24 cellular contexts compared by ENCODE assay signal in genomic region chr6:165559632-165560031, GRCh38.
"Had no signal": no experiment of that assay in that cellular context is flagged by ENCODE, and none has a peak within 500 bp of the region (broad histone marks: within the 10 kb centered on the region; RNA-seq: fewer than 3 reads in every experiment).

No MANE protein-coding gene starts in this region.

- H3K27me3 Mint-ChIP-seq: dendritic cell treated with granulocyte-macrophage colony-stimulating factor and Interleukin-4, amounts not matched to agents 40 ng/mL and 50 ng/mL, for 4 days; effector memory CD8-positive, alpha-beta T cell; naive B cell had no signal

- H3K79me2 ChIP-seq: hepatocyte had no signal

- H3K4me2 ChIP-seq: hepatocyte had no signal

- ATAC-seq: effector memory CD8-positive, alpha-beta T cell; foreskin keratinocyte; gastroesophageal sphincter; heart left ventricle; left colon; left lobe of liver; left ventricle myocardium superior; lower lobe of right lung; mucosa of descending colon had no signal

- H3K4me1 Mint-ChIP-seq: immature natural killer cell, mesothelial cell of epicardium, naive B cell had no signal

- H3K27me3 ChIP-seq: colonic mucosa, esophagus muscularis mucosa, foreskin keratinocyte, gastroesophageal sphincter, heart left ventricle, hepatocyte had no signal

- H3K4me3 Mint-ChIP-seq: dendritic cell treated with granulocyte-macrophage colony-stimulating factor and Interleukin-4, amounts not matched to agents 40 ng/mL and 50 ng/mL, for 4 days; effector memory CD8-positive, alpha-beta T cell; immature natural killer cell; mesothelial cell of epicardium; naive B cell had no signal

- FAIRE-seq: frontal cortex, kidney had no signal

- H3K36me3 ChIP-seq: colonic mucosa, esophagus muscularis mucosa, gastroesophageal sphincter, heart left ventricle, lower lobe of right lung had no signal

- H3K9me3 ChIP-seq: colonic mucosa, gastroesophageal sphincter, lower lobe of right lung, mucosa of descending colon had no signal

- DNase-seq: colonic mucosa; cortex of kidney; effector CD8-positive, alpha-beta T cell; effector memory CD8-positive, alpha-beta T cell; foreskin keratinocyte; heart left ventricle; hypothalamus; immature natural killer cell; islet precursor cell; kidney; kidney glomerular epithelial cell; left colon; left ventricle myocardium superior; lower lobe of right lung; mesenchymal stem cell; mucosa of descending colon; naive B cell had no signal

- H3K4me1 ChIP-seq: colonic mucosa, foreskin keratinocyte, gastroesophageal sphincter had no signal

- H3K27ac Mint-ChIP-seq: dendritic cell treated with granulocyte-macrophage colony-stimulating factor and Interleukin-4, amounts not matched to agents 40 ng/mL and 50 ng/mL, for 4 days; effector memory CD8-positive, alpha-beta T cell; immature natural killer cell; mesothelial cell of epicardium; naive B cell had no signal

- H3K27ac ChIP-seq: colonic mucosa, esophagus muscularis mucosa, foreskin keratinocyte, gastroesophageal sphincter, heart left ventricle, hepatocyte, lower lobe of right lung had no signal

- H2AFZ ChIP-seq: hepatocyte had no signal

- H3K4me3 ChIP-seq: colonic mucosa, esophagus muscularis mucosa, gastroesophageal sphincter, heart left ventricle, hepatocyte, lower lobe of right lung, mucosa of descending colon had no signal
